Comparison of ENCODE assay signal across 20 cellular contexts in genomic region chr5:132204736-132205135, GRCh38. TPM values are rescaled to one million over a fixed set of nuclear protein-coding genes. Genes with fewer than 3 reads are reported as not detected.
A peak's percentile ranks its signal among the peaks of the same experiment; 100 is the strongest.
DNase-seq lines count a peak whose midpoint lies in the region; ATAC-seq and TF ChIP-seq lines count a peak whose summit lies in the region.
"Had no signal": no experiment of that assay in that cellular context is flagged by ENCODE, and none has a peak within 500 bp of the region (broad histone marks: within the 10 kb centered on the region; RNA-seq: fewer than 3 reads in every experiment).

No MANE protein-coding gene starts in this region.

- peaks cover 78% of the 10 kb centered on the region for H3K36me3 ChIP-seq in left ventricle myocardium inferior
- peaks cover 57% of the 10 kb centered on the region for H3K36me3 ChIP-seq in right atrium auricular region

- intact Hi-C loops in left ventricle myocardium inferior (cut with micrococcal nuclease): no loop called here

- H3K4me3 ChIP-seq in left ventricle myocardium inferior (no peak overlapping the region), right atrium auricular region (no peak overlapping the region)
- H3K4me3 ChIP-seq: A549, GM23248 had no signal

- H3K4me1 ChIP-seq in left ventricle myocardium inferior (peaks cover 63% of the 10 kb centered on the region), right atrium auricular region (peaks cover 0 to 34% of the 10 kb centered on the region in 2 donors)
- H3K4me1 ChIP-seq: A549 had no signal

- H3K36me3 Mint-ChIP-seq in activated CD8-positive, alpha-beta memory T cell treated with anti-CD3 and anti-CD28 coated beads, Interleukin-2, amount 10 ng/mL, durations not matched to agents 7 days and 5 days: peaks cover 2% of the 10 kb centered on the region
- H3K36me3 Mint-ChIP-seq in stimulated activated memory B cell treated with anti-CD40 and anti-IgM and Interleukin-4, amounts not matched to agents 10 μg/mL and 1 μg/mL and 100 μg/mL, for 72 hours: peaks cover 25% of the 10 kb centered on the region
- H3K36me3 Mint-ChIP-seq: CD8-positive, alpha-beta T cell had no signal

- CTCF ChIA-PET in activated CD8-positive, alpha-beta memory T cell treated with anti-CD3 and anti-CD28 coated beads, Interleukin-2, amount 10 ng/mL, durations not matched to agents 7 days and 5 days (lab: Charles Lee): interaction anchor here (1.1 to 1.8 kb wide), 2 partner anchors 13 to 34 kb away, joined by 3 to 7 read pairs; no protein-coding TSS in a partner anchor

- H3K27ac ChIP-seq in left ventricle myocardium inferior (replicated peaks): peak overlapping the region; percentile 78
- H3K27ac ChIP-seq in right atrium auricular region: peak overlapping the region in 1 of 2 donors; percentile 67
- H3K27ac ChIP-seq: A549, GM23248 had no signal

- ATAC-seq in activated CD8-positive, alpha-beta memory T cell treated with anti-CD3 and anti-CD28 coated beads, Interleukin-2, amount 10 ng/mL, durations not matched to agents 7 days and 5 days: no peak
- ATAC-seq in stimulated activated memory B cell treated with anti-CD40 and anti-IgM and Interleukin-4, amounts not matched to agents 10 μg/mL and 1 μg/mL and 100 μg/mL, for 72 hours: no peak
- no peak for ATAC-seq in GM21381 (IDR thresholded peaks at IDR 0.05; ENCODE audit: unreplicated experiment)
- ATAC-seq: A549; CD8-positive, alpha-beta T cell had no signal

- TF ChIP-seq CTCF in left ventricle myocardium inferior (IDR thresholded peaks at IDR 0.05; ENCODE audit: borderline replicate concordance) (no peak), right atrium auricular region (IDR thresholded peaks at IDR 0.05) (no peak)

- H3K27me3 Mint-ChIP-seq in activated CD8-positive, alpha-beta memory T cell treated with anti-CD3 and anti-CD28 coated beads, Interleukin-2, amount 10 ng/mL, durations not matched to agents 7 days and 5 days: no peaks in the 10 kb centered on the region
- H3K27me3 Mint-ChIP-seq in stimulated activated memory B cell treated with anti-CD40 and anti-IgM and Interleukin-4, amounts not matched to agents 10 μg/mL and 1 μg/mL and 100 μg/mL, for 72 hours: no peaks in the 10 kb centered on the region

- no peak overlapping the region for H3K4me3 Mint-ChIP-seq in activated CD8-positive, alpha-beta memory T cell treated with anti-CD3 and anti-CD28 coated beads, Interleukin-2, amount 10 ng/mL, durations not matched to agents 7 days and 5 days
- H3K4me3 Mint-ChIP-seq in stimulated activated memory B cell treated with anti-CD40 and anti-IgM and Interleukin-4, amounts not matched to agents 10 μg/mL and 1 μg/mL and 100 μg/mL, for 72 hours: no peak overlapping the region
- H3K4me3 Mint-ChIP-seq: CD8-positive, alpha-beta T cell had no signal

- H3K9me3 ChIP-seq in left ventricle myocardium inferior (replicated peaks) (no peaks in the 10 kb centered on the region), right atrium auricular region (no peaks in the 10 kb centered on the region)
- H3K9me3 ChIP-seq: A549 had no signal

- DNase-seq in left ventricle myocardium inferior (no peak), right atrium auricular region (ENCODE audit: low spot score) (no peak), islet precursor cell (peak; percentile 17), NCI-H524 treated with DMSO at 0.1 percent for 48 hours (lab: John Stamatoyannopoulos, UW) (no peak)
- DNase-seq in activated CD8-positive, alpha-beta memory T cell treated with anti-CD3 and anti-CD28 coated beads, Interleukin-2, amount 10 ng/mL, durations not matched to agents 7 days and 5 days: peak; percentile 19
- no peak for DNase-seq in activated CD4-positive, alpha-beta T cell treated with anti-CD3 and anti-CD28 coated beads, Interleukin-2, amount 50 U/mL, for 4 hours
- DNase-seq: Calu3, DMS79, GM23248, HCEC 1CT, NCI-H1105, NCI-H1694, NCI-H2081 treated with DMSO at 0.1 percent for 48 hours, NCI-H446 treated with DMSO at 0.1 percent for 48 hours, NCI-H748 treated with DMSO at 0.1 percent for 48 hours, SIG-M5 had no signal

- H3K27me3 ChIP-seq in left ventricle myocardium inferior (ENCODE audit: low read depth) (no peaks in the 10 kb centered on the region), right atrium auricular region (no peaks in the 10 kb centered on the region)

- H3K9me3 Mint-ChIP-seq in activated CD8-positive, alpha-beta memory T cell treated with anti-CD3 and anti-CD28 coated beads, Interleukin-2, amount 10 ng/mL, durations not matched to agents 7 days and 5 days (ENCODE audit: low read depth): no peaks in the 10 kb centered on the region
- H3K9me3 Mint-ChIP-seq in stimulated activated memory B cell treated with anti-CD40 and anti-IgM and Interleukin-4, amounts not matched to agents 10 μg/mL and 1 μg/mL and 100 μg/mL, for 72 hours: no peaks in the 10 kb centered on the region
- H3K9me3 Mint-ChIP-seq: CD8-positive, alpha-beta T cell had no signal

- peaks cover 4% of the 10 kb centered on the region for H3K4me1 Mint-ChIP-seq in activated CD8-positive, alpha-beta memory T cell treated with anti-CD3 and anti-CD28 coated beads, Interleukin-2, amount 10 ng/mL, durations not matched to agents 7 days and 5 days
- H3K4me1 Mint-ChIP-seq in stimulated activated memory B cell treated with anti-CD40 and anti-IgM and Interleukin-4, amounts not matched to agents 10 μg/mL and 1 μg/mL and 100 μg/mL, for 72 hours: peaks cover 36% of the 10 kb centered on the region

- H3K27ac Mint-ChIP-seq in activated CD8-positive, alpha-beta memory T cell treated with anti-CD3 and anti-CD28 coated beads, Interleukin-2, amount 10 ng/mL, durations not matched to agents 7 days and 5 days: no peak overlapping the region
- H3K27ac Mint-ChIP-seq in stimulated activated memory B cell treated with anti-CD40 and anti-IgM and Interleukin-4, amounts not matched to agents 10 μg/mL and 1 μg/mL and 100 μg/mL, for 72 hours: peak overlapping the region; percentile 0
- H3K27ac Mint-ChIP-seq: CD8-positive, alpha-beta T cell had no signal

RNA-seq across cellular contexts. Expression of gene P4HA2, which starts 22.9 kb away (rescaled TPM):
- total RNA-seq in left ventricle myocardium inferior (80.5 TPM), right atrium auricular region (10 to 100 TPM; 60.5 to 65.4 TPM)
- 10 to 100 TPM in 1 of 2 experiments, 1 to 10 TPM in 1; 8.3 to 19.4 TPM for total RNA-seq in activated CD8-positive, alpha-beta memory T cell treated with anti-CD3 and anti-CD28 coated beads, Interleukin-2, amount 10 ng/mL, durations not matched to agents 7 days and 5 days
- total RNA-seq: CD8-positive, alpha-beta T cell had no signal

RNA-seq across cellular contexts. Expression of gene PDLIM4, which starts 52.8 kb away (rescaled TPM):
- 4.8 TPM for total RNA-seq in left ventricle myocardium inferior
- 10 to 100 TPM; 13.4 to 96.7 TPM for total RNA-seq in right atrium auricular region
- total RNA-seq in activated CD8-positive, alpha-beta memory T cell treated with anti-CD3 and anti-CD28 coated beads, Interleukin-2, amount 10 ng/mL, durations not matched to agents 7 days and 5 days: 1 to 10 TPM in 1 of 2 experiments, not detected in 1; 2.3 TPM
- total RNA-seq: CD8-positive, alpha-beta T cell had no signal

Comparison
In these comparisons a context has a peak if more than half of its experiments do, and no peak if none do; other contexts are left out.
1. DNase-seq: peak in activated CD8-positive, alpha-beta memory T cell treated with anti-CD3 and anti-CD28 coated beads, Interleukin-2, amount 10 ng/mL, durations not matched to agents 7 days and 5 days (single experiment) and islet precursor cell (single experiment); none in left ventricle myocardium inferior (single experiment), right atrium auricular region (single experiment), NCI-H524 treated with DMSO at 0.1 percent for 48 hours (single experiment) and activated CD4-positive, alpha-beta T cell treated with anti-CD3 and anti-CD28 coated beads, Interleukin-2, amount 50 U/mL, for 4 hours (0 of 2).